ENCODE assay signal across 8 cellular contexts in the genomic region with DNA sequence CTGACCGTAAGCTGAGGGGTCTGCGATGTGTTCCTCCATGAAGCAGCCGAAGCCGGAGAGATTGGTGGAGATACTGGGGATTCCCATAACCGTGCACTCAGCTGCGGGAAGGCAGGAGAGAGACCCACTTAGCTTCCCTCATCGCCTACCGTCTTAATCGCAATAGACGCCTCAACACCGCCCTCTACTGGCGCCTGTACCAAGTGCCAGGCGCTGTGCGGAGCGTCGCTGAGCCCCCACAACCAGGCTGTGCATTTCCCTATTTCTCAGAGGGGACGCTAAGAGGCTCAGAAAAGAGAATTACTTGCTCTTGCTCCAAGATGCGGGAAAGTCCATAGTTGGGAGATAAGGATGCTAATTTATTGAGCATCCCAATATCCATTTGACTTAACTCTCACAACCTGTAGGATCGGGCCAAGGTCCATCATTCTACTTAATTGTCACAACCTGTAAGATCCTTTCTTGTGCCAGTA. TPM values are rescaled to one million over a fixed set of nuclear protein-coding genes. Genes with fewer than 3 reads are reported as not detected.
A peak's percentile ranks its signal among the peaks of the same experiment; 100 is the strongest.
DNase-seq lines count a peak whose midpoint lies in the region; ATAC-seq and TF ChIP-seq lines count a peak whose summit lies in the region.

No MANE protein-coding gene starts in this region.

- H3K9me3 Mint-ChIP-seq in activated naive CD4-positive, alpha-beta T cell treated with anti-CD3 and anti-CD28 coated beads, Interleukin-2, amount 10 ng/mL, durations not matched to agents 7 days and 5 days = no peaks in the 10 kb centered on the region

- peaks cover 6 to 80% of the 10 kb centered on the region in 2 donors for H3K36me3 ChIP-seq in psoas muscle (ENCODE audit: insufficient read depth in 1 of 2, low read depth in 1 of 2)

- no peak overlapping the region for H3K4me3 Mint-ChIP-seq in activated naive CD4-positive, alpha-beta T cell treated with anti-CD3 and anti-CD28 coated beads, Interleukin-2, amount 10 ng/mL, durations not matched to agents 7 days and 5 days

- CTCF ChIA-PET in activated naive CD4-positive, alpha-beta T cell treated with anti-CD3 and anti-CD28 coated beads, Interleukin-2, amount 10 ng/mL, durations not matched to agents 7 days and 5 days (lab: Charles Lee) = interaction anchor here (0.5 to 2.7 kb wide), 31 partner anchors 9 to 295 kb away, joined by 3 to 22 read pairs (median 4); partner anchors contain the start of genes BAX, BCAT2, DHDH and GYS1

- no peaks in the 10 kb centered on the region for H3K27me3 ChIP-seq in psoas muscle (ENCODE audit: insufficient read depth in 3 of 3, low read length in 2 of 3)

- H3K27ac Mint-ChIP-seq in activated naive CD4-positive, alpha-beta T cell treated with anti-CD3 and anti-CD28 coated beads, Interleukin-2, amount 10 ng/mL, durations not matched to agents 7 days and 5 days = no peak overlapping the region

- H3K4me3 ChIP-seq in psoas muscle = no peak overlapping the region

- intact Hi-C loops in Right ventricle myocardium inferior (cut with DNase I) = loop anchor here (5.0 kb wide), 1 partner anchor 174 kb away; no protein-coding TSS in a partner anchor
- intact Hi-C loops in psoas muscle (cut with DNase I) = loop anchor here in 1 of 2 donors (2.0 kb wide), 1 partner anchor 182 kb away; no protein-coding TSS in a partner anchor

- H3K4me1 Mint-ChIP-seq in activated naive CD4-positive, alpha-beta T cell treated with anti-CD3 and anti-CD28 coated beads, Interleukin-2, amount 10 ng/mL, durations not matched to agents 7 days and 5 days = peaks cover 23% of the 10 kb centered on the region

- H3K9me3 ChIP-seq in psoas muscle = no peaks in the 10 kb centered on the region

- peaks cover 33% of the 10 kb centered on the region for H3K36me3 Mint-ChIP-seq in activated naive CD4-positive, alpha-beta T cell treated with anti-CD3 and anti-CD28 coated beads, Interleukin-2, amount 10 ng/mL, durations not matched to agents 7 days and 5 days

- peak; percentile 45 for DNase-seq in DMS153 (lab: John Stamatoyannopoulos, UW)
- DNase-seq in Kasumi-1 (lab: John Stamatoyannopoulos, UW) = peak; percentile 89 to 93
- peak; percentile 28 for DNase-seq in SK-N-DZ (ENCODE audit: low spot score)
- peak; percentile 88 for DNase-seq in activated naive CD4-positive, alpha-beta T cell treated with anti-CD3 and anti-CD28 coated beads, Interleukin-2, amount 10 ng/mL, durations not matched to agents 7 days and 5 days
- peak; percentile 91 for DNase-seq in Right ventricle myocardium inferior (ENCODE audit: missing footprints)
- DNase-seq in psoas muscle = peak; percentile 82 to 91

- ATAC-seq in Right ventricle myocardium inferior = peak; percentile 62
- ATAC-seq in psoas muscle = peak; percentile 41 to 68 (median 66)
- ATAC-seq in GM21447 (IDR thresholded peaks at IDR 0.05; ENCODE audit: unreplicated experiment) = no peak
- ATAC-seq in HG02840 (IDR thresholded peaks at IDR 0.05; ENCODE audit: low FRiP score, unreplicated experiment) = no peak

- H3K27ac ChIP-seq in psoas muscle = peak overlapping the region; percentile 43

- H3K4me1 ChIP-seq in psoas muscle = peaks cover 27% of the 10 kb centered on the region

- TF ChIP-seq CTCF in psoas muscle (IDR thresholded peaks at IDR 0.05) = peak; percentile 92

- H3K27me3 Mint-ChIP-seq in activated naive CD4-positive, alpha-beta T cell treated with anti-CD3 and anti-CD28 coated beads, Interleukin-2, amount 10 ng/mL, durations not matched to agents 7 days and 5 days = no peaks in the 10 kb centered on the region

- WGBS in psoas muscle, 3 donors = 26 to 30% (median 29%) methylated on average over 19 of the region's 19 CpGs

RNA-seq across cellular contexts. Expression of gene FTL, which starts 5.8 kb away (rescaled TPM):
- polyA plus RNA-seq in SK-N-DZ (2014; cell fraction: cytosol; rRNA removed) = 980 and 1,050 TPM in 2 replicates
- polyA plus RNA-seq in SK-N-DZ (2014; cell fraction: nucleus; rRNA removed) = 626 and 695 TPM in 2 replicates
- total RNA-seq in Right ventricle myocardium inferior = 1,007 TPM
- total RNA-seq in psoas muscle = 1,000 to 10,000 TPM in 3 of 4 donors, 100 to 1,000 TPM in 1; 802 to 2,269 (median 1,158) TPM
- polyA plus RNA-seq in psoas muscle = 1,000 to 10,000 TPM; 1,296 to 1,753 (median 1,467) TPM

RNA-seq across cellular contexts. Expression of gene BAX, which starts 16.3 kb away (rescaled TPM):
- 50.4 and 59.5 TPM in 2 replicates for polyA plus RNA-seq in SK-N-DZ (2014; cell fraction: cytosol; rRNA removed)
- 33.0 and 50.3 TPM in 2 replicates for polyA plus RNA-seq in SK-N-DZ (2014; cell fraction: nucleus; rRNA removed)
- total RNA-seq in Right ventricle myocardium inferior = 22.4 TPM
- 10 to 100 TPM; 16.8 to 24.4 (median 22.0) TPM for total RNA-seq in psoas muscle
- 10 to 100 TPM; 20.7 to 66.1 (median 35.6) TPM for polyA plus RNA-seq in psoas muscle

RNA-seq across cellular contexts. Expression of gene GYS1, which starts 22.1 kb away (rescaled TPM):
- polyA plus RNA-seq in SK-N-DZ (2014; cell fraction: cytosol; rRNA removed) = 10.2 and 10.3 TPM in 2 replicates
- 6.2 and 6.5 TPM in 2 replicates for polyA plus RNA-seq in SK-N-DZ (2014; cell fraction: nucleus; rRNA removed)
- 99.1 TPM for total RNA-seq in Right ventricle myocardium inferior
- 100 to 1,000 TPM; 147 to 331 (median 238) TPM for total RNA-seq in psoas muscle
- polyA plus RNA-seq in psoas muscle = 10 to 100 TPM; 30.9 to 61.3 (median 58.9) TPM

RNA-seq across cellular contexts. Expression of gene RUVBL2, which starts 22.7 kb away (rescaled TPM):
- 174 and 178 TPM in 2 replicates for polyA plus RNA-seq in SK-N-DZ (2014; cell fraction: cytosol; rRNA removed)
- 150 and 173 TPM in 2 replicates for polyA plus RNA-seq in SK-N-DZ (2014; cell fraction: nucleus; rRNA removed)
- total RNA-seq in Right ventricle myocardium inferior (46.8 TPM), psoas muscle (10 to 100 TPM; 61.1 to 87.4 (median 81.8) TPM)
- polyA plus RNA-seq in psoas muscle = 10 to 100 TPM; 62.7 to 76.5 (median 69.5) TPM

RNA-seq across cellular contexts. Expression of gene DHDH, which starts 37.5 kb away (rescaled TPM):
- polyA plus RNA-seq in SK-N-DZ (2014; cell fraction: cytosol; rRNA removed) = not detected in 2 replicates
- not detected in 2 replicates for polyA plus RNA-seq in SK-N-DZ (2014; cell fraction: nucleus; rRNA removed)
- total RNA-seq in Right ventricle myocardium inferior (not detected), psoas muscle (under 1 TPM in 1 of 4 donors, not detected in 3; 0.21 TPM)
- under 1 TPM in 1 of 3 donors, not detected in 2; 0.14 TPM for polyA plus RNA-seq in psoas muscle

Comparison
In these comparisons a context has a peak if more than half of its experiments do, and no peak if none do; other contexts are left out.
1. DNase-seq: peak in every context shown above with its lines; median percentile 91 in Kasumi-1; 91 in Right ventricle myocardium inferior; 88 in activated naive CD4-positive, alpha-beta T cell treated with anti-CD3 and anti-CD28 coated beads, Interleukin-2, amount 10 ng/mL, durations not matched to agents 7 days and 5 days; 86 in psoas muscle; 45 in DMS153; 28 in SK-N-DZ.
2. ATAC-seq: peak in Right ventricle myocardium inferior (single experiment) and psoas muscle (4 of 4); none in GM21447 (single experiment) and HG02840 (single experiment).